Comparison of ENCODE assay signal across 2 cellular contexts in the genomic region with DNA sequence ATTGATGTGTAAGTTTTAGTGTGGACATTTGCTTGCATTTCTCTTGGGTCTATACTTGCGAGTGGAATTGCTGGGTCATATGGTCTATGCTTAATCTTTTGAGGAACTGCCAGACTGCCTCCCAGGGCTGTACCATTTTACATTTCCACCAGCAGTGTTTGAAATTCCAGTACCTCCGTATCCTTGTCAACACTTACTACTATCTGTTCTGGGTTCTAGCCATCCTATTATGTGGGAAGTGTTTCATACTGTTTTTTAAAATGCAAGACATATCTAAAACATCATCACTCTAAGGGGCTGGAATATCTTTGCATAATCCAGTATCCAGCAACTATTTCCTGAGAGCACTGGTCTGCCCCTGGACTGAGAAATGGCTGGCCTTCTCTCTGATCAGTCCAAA.
TF ChIP-seq lines count a peak whose summit lies in the region.

No MANE protein-coding gene starts in this region.

TF ChIP-seq in A549, 52 proteins besides CTCF, POLR2A, EP300 and RAD21 (continued from another document):
- TF ChIP-seq PHF8 (IDR thresholded peaks at IDR 0.05; ENCODE audit: borderline replicate concordance, low read depth), result no peak

TF ChIP-seq in K562, 482 proteins besides CTCF, POLR2A, EP300 and RAD21 (continued from another document):
- no peak for TF ChIP-seq RBM34 (IDR thresholded peaks at IDR 0.05; ENCODE audit: borderline replicate concordance, insufficient read depth, low read length)
TF ChIP-seq in K562: peak in this region for 2.
